8 cellular contexts compared by ENCODE assay signal in the genomic region with DNA sequence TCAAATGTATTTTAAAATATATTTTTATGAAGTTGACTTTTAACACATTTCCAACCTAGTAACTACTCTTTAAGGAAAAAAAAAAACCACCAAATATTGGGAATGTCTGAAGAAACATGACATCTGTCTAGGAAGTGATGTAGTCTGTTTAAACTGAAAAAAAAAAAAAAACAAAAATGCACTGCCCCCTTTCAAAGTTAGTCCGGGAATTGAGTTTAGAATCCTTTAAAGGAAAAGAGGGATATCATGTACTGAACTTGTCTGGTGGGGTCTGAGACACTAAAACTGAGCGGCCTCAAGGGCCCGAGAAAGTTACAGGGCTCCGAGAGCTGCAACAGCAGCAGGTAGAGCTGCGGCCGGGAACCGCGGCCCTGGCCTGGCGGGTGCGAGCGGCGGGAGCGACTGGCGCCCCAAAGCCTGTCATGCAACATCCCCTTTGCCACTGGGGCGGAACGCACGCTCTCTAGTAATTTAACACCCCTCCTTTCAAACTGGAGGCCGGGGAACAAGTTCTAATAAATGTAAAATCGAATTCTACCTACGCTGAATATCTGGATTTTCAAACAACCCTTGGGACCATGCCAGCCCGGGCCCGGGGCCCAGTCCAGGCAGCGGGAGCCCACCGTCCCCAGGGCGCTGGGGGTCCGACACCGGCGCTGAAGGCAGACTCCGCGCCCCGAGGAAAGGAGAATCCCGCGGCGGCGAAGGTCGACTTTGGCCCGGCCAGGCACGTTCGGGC. TPM values are rescaled to one million over a fixed set of nuclear protein-coding genes. Genes with fewer than 3 reads are reported as not detected.
DNase-seq lines count a peak whose midpoint lies in the region; ATAC-seq and TF ChIP-seq lines count a peak whose summit lies in the region.

No MANE protein-coding gene starts in this region.

- no peak for TF ChIP-seq CTCF in lung (IDR thresholded peaks at IDR 0.05; ENCODE audit: control extremely low read depth, extremely low read depth)

- H3K9me3 ChIP-seq in ectodermal cell (ENCODE audit: control insufficient read depth, low read length) = no peaks in the 10 kb centered on the region
- H3K9me3 ChIP-seq in lung (ENCODE audit: control insufficient read depth in 2 of 2, insufficient read depth in 1 of 2, low read length in 1 of 2) = peaks cover 0 to 2% of the 10 kb centered on the region in 2 donors

- peaks cover 4% of the 10 kb centered on the region for H3K4me1 ChIP-seq in ectodermal cell (ENCODE audit: control insufficient read depth, insufficient read depth, low read length)
- peaks cover 6 to 12% of the 10 kb centered on the region in 2 donors for H3K4me1 ChIP-seq in lung (ENCODE audit: control insufficient read depth in 2 of 2, insufficient read depth in 2 of 2, low read length in 2 of 2)

- intact Hi-C loops in activated CD4-positive, alpha-beta T cell treated with anti-CD3 and anti-CD28 coated beads, Interleukin-2, amount 10 ng/mL, durations not matched to agents 24 days and 14 days (cut with micrococcal nuclease) = loop anchor here (1.0 kb wide), 2 partner anchors 54 to 78 kb away; no protein-coding TSS in a partner anchor

- H3K4me1 Mint-ChIP-seq in activated CD4-positive, alpha-beta T cell treated with anti-CD3 and anti-CD28 coated beads, Interleukin-2, amount 10 ng/mL, durations not matched to agents 24 days and 14 days = peaks cover 46% of the 10 kb centered on the region

- H3K36me3 ChIP-seq in ectodermal cell (ENCODE audit: control insufficient read depth, insufficient read depth, low read length) (no peaks in the 10 kb centered on the region), lung (ENCODE audit: control insufficient read depth in 2 of 2, insufficient read depth in 2 of 2, low read length in 2 of 2) (no peaks in the 10 kb centered on the region)

- H3K27me3 ChIP-seq in ectodermal cell (ENCODE audit: control insufficient read depth, insufficient read depth, low read length, poor library complexity, severe bottlenecking) (no peaks in the 10 kb centered on the region), lung (ENCODE audit: control insufficient read depth, insufficient read depth) (no peaks in the 10 kb centered on the region)

- H3K4me3 ChIP-seq in ectodermal cell (ENCODE audit: insufficient read depth, low read depth, low read length) (peak overlapping the region; percentile 84), lung (peak overlapping the region; percentile 84)

- WGBS in ectodermal cell, 2 experiments = 0% methylated on average over 39 of the region's 39 CpGs
- WGBS in lung, 2 donors = 0% methylated on average over 37 to 39 of the region's 39 CpGs

- ATAC-seq in HG02763 (IDR thresholded peaks at IDR 0.05; ENCODE audit: unreplicated experiment) = peak; percentile 58
- ATAC-seq in lung (ENCODE audit: insufficient read depth, low FRiP score) = no peak

- H3K4me3 Mint-ChIP-seq in activated CD4-positive, alpha-beta T cell treated with anti-CD3 and anti-CD28 coated beads, Interleukin-2, amount 10 ng/mL, durations not matched to agents 24 days and 14 days = peak overlapping the region; percentile 97

- H3K27ac ChIP-seq in ectodermal cell (ENCODE audit: insufficient read depth, low read depth, low read length, poor library complexity, severe bottlenecking) (peak overlapping the region; percentile 93), lung (ENCODE audit: low read depth in 1 of 2, low read length in 1 of 2) (peak overlapping the region; percentile 97 to 99)

- no peaks in the 10 kb centered on the region for H3K9me3 Mint-ChIP-seq in activated CD4-positive, alpha-beta T cell treated with anti-CD3 and anti-CD28 coated beads, Interleukin-2, amount 10 ng/mL, durations not matched to agents 24 days and 14 days

- DNase-seq in DMS 273 (lab: John Stamatoyannopoulos, UW; ENCODE audit: unreplicated experiment) (peak; percentile 76), DMS 273 treated with DMSO at 0.1 percent for 48 hours (lab: John Stamatoyannopoulos, UW) (no peak), NCI-H146 (lab: John Stamatoyannopoulos, UW) (peak; percentile 50), lung (ENCODE audit: low spot score) (peak; percentile 42)
- peak; percentile 88 for DNase-seq in activated CD4-positive, alpha-beta T cell treated with anti-CD3 and anti-CD28 coated beads, Interleukin-2, amount 10 ng/mL, durations not matched to agents 24 days and 14 days
- peak; percentile 16 for DNase-seq in stimulated activated CD8-positive, alpha-beta memory T cell treated with anti-CD3 and anti-CD28 coated beads, Interleukin-12 subunit alpha, Interleukin-12 subunit beta, amount 100 ng/mL, for 4 hours (ENCODE audit: low read depth)

- peak overlapping the region; percentile 91 for H3K27ac Mint-ChIP-seq in activated CD4-positive, alpha-beta T cell treated with anti-CD3 and anti-CD28 coated beads, Interleukin-2, amount 10 ng/mL, durations not matched to agents 24 days and 14 days

- H3K27me3 Mint-ChIP-seq in activated CD4-positive, alpha-beta T cell treated with anti-CD3 and anti-CD28 coated beads, Interleukin-2, amount 10 ng/mL, durations not matched to agents 24 days and 14 days = no peaks in the 10 kb centered on the region

- peaks cover 25% of the 10 kb centered on the region for H3K36me3 Mint-ChIP-seq in activated CD4-positive, alpha-beta T cell treated with anti-CD3 and anti-CD28 coated beads, Interleukin-2, amount 10 ng/mL, durations not matched to agents 24 days and 14 days (ENCODE audit: low read depth)

RNA-seq across cellular contexts. Expression of a gene that starts 0.8 kb away (rescaled TPM):
- 87.6 and 88.4 TPM in 2 replicates for total RNA-seq in activated CD4-positive, alpha-beta T cell treated with anti-CD3 and anti-CD28 coated beads, Interleukin-2, amount 10 ng/mL, durations not matched to agents 24 days and 14 days
- polyA plus RNA-seq in ectodermal cell (2013, experiment 1 of 4) = 100 TPM
- polyA plus RNA-seq in ectodermal cell (2013, experiment 2 of 4) = 91.7 TPM
- polyA plus RNA-seq in ectodermal cell (2013, experiment 3 of 4) = 80.0 TPM
- polyA plus RNA-seq in ectodermal cell (2013, experiment 4 of 4) = 87.8 TPM
- total RNA-seq in lung = 100 to 1,000 TPM in 1 of 2 donors, 10 to 100 TPM in 1; 78.2 to 144 TPM
- polyA plus RNA-seq in lung = 10 to 100 TPM; 21.8 to 40.2 TPM
